13 cellular contexts compared by ENCODE assay signal in genomic region chr2:145845207-145845894, GRCh38.
DNase-seq lines count a peak whose midpoint lies in the region; ATAC-seq, FAIRE-seq and TF ChIP-seq lines count a peak whose summit lies in the region.
"Had no signal": no experiment of that assay in that cellular context is flagged by ENCODE, and none has a peak within 500 bp of the region (broad histone marks: within the 10 kb centered on the region; RNA-seq: fewer than 3 reads in every experiment).

No MANE protein-coding gene starts in this region.

- no peak for FAIRE-seq in GM12878 (lab: Jason Lieb, UNC)
- FAIRE-seq: frontal cortex, RCC 7860 had no signal

- H3K4me1 ChIP-seq in Karpas-422 (ENCODE audit: low read length) = peaks cover 15% of the 10 kb centered on the region
- no peaks in the 10 kb centered on the region for H3K4me1 ChIP-seq in GM12878 (ENCODE audit: control insufficient read depth, insufficient read depth, low read length)
- no peaks in the 10 kb centered on the region for H3K4me1 ChIP-seq in osteoblast (ENCODE audit: insufficient read depth, low read length)
- H3K4me1 ChIP-seq in colonic mucosa = no peaks in the 10 kb centered on the region
- H3K4me1 ChIP-seq: right lobe of liver, thyroid gland had no signal

- SMC1A ChIA-PET in GM12878 (lab: Charles Lee; ENCODE audit: uncharacterized antibody, unreplicated experiment) = no interaction called here

- no peak for ATAC-seq in GM12878
- no peak for ATAC-seq in GM19463 (IDR thresholded peaks at IDR 0.05; ENCODE audit: unreplicated experiment)
- ATAC-seq: natural killer cell had no signal

- H3K4me2 ChIP-seq in Karpas-422 (ENCODE audit: low read depth, low read length, poor library complexity, severe bottlenecking) = peak overlapping the region; percentile 43
- no peak overlapping the region for H3K4me2 ChIP-seq in GM12878 (ENCODE audit: control insufficient read depth, insufficient read depth)
- H3K4me2 ChIP-seq in osteoblast (ENCODE audit: insufficient read depth, low read length) = no peak overlapping the region

- in situ Hi-C loops in GM12878 (cut with MboI) = no loop called here

- H3K27ac ChIP-seq in Karpas-422 (ENCODE audit: low read length) (no peak overlapping the region), GM12878 (ENCODE audit: control insufficient read depth, insufficient read depth) (no peak overlapping the region), osteoblast (ENCODE audit: low read depth, low read length) (no peak overlapping the region), colonic mucosa (no peak overlapping the region)
- H3K27ac ChIP-seq: right lobe of liver, thyroid gland had no signal

- H3K4me3 ChIP-seq in Karpas-422 (ENCODE audit: low read length) = no peak overlapping the region
- no peak overlapping the region for H3K4me3 ChIP-seq in GM12878
- H3K4me3 ChIP-seq in osteoblast (ENCODE audit: insufficient read depth, low read length) = no peak overlapping the region
- no peak overlapping the region for H3K4me3 ChIP-seq in colonic mucosa
- H3K4me3 ChIP-seq: right lobe of liver, thyroid gland had no signal

- 30% methylated on average over 2 of the region's 2 CpGs for WGBS in GM12878 (ENCODE audit: insufficient coverage, insufficient replicate concordance, low lambda C conversion rate, missing lambda C conversion rate)

- H3K9ac ChIP-seq in Karpas-422 (ENCODE audit: low read length) = no peak overlapping the region
- no peak overlapping the region for H3K9ac ChIP-seq in GM12878 (ENCODE audit: control insufficient read depth, insufficient read depth, low read length)
- H3K9ac ChIP-seq in colonic mucosa (ENCODE audit: low read depth in 2 of 2, low read length in 2 of 2) = no peak overlapping the region

- no peaks in the 10 kb centered on the region for H3K79me2 ChIP-seq in Karpas-422 (ENCODE audit: low read length)
- H3K79me2 ChIP-seq in GM12878 (ENCODE audit: control insufficient read depth, insufficient read depth, low read length) = no peaks in the 10 kb centered on the region
- H3K79me2 ChIP-seq in osteoblast (ENCODE audit: insufficient read depth, low read length) = no peaks in the 10 kb centered on the region

- no TSS peak for BruUV-seq in GM12878 (replicated peaks; lab: Mats Ljungman, UMichigan)

- TF ChIP-seq RAD21 in GM12878 (IDR thresholded peaks at IDR 0.05; ENCODE audit: insufficient read depth, low read depth, low read length) = no peak

- no peak for TF ChIP-seq POLR2A in GM12878 (IDR thresholded peaks at IDR 0.05; ENCODE audit: low read depth, low read length)

- POLR2A ChIA-PET in GM12878 (lab: Charles Lee) = no interaction called here

- no peak for TF ChIP-seq EP300 in GM12878 (IDR thresholded peaks at IDR 0.05; ENCODE audit: borderline replicate concordance in 1 of 2, control insufficient read depth in 1 of 2, low read depth in 2 of 2, low read length in 2 of 2)

- no peaks in the 10 kb centered on the region for H3K27me3 ChIP-seq in Karpas-422 (ENCODE audit: low read length)
- no peaks in the 10 kb centered on the region for H3K27me3 ChIP-seq in GM12878 (replicated peaks in 1 of 2; ENCODE audit: control insufficient read depth in 2 of 2, insufficient read depth in 2 of 2, low read length in 1 of 2)
- no peaks in the 10 kb centered on the region for H3K27me3 ChIP-seq in osteoblast (ENCODE audit: insufficient read depth, low read length)
- no peaks in the 10 kb centered on the region for H3K27me3 ChIP-seq in colonic mucosa
- H3K27me3 ChIP-seq: right lobe of liver, thyroid gland had no signal

- H4K20me1 ChIP-seq in Karpas-422 (ENCODE audit: insufficient read depth, low read depth, low read length) (no peaks in the 10 kb centered on the region), GM12878 (ENCODE audit: control insufficient read depth, insufficient read depth) (no peaks in the 10 kb centered on the region), osteoblast (ENCODE audit: insufficient read depth, low read length) (no peaks in the 10 kb centered on the region)

- TF ChIP-seq CTCF in GM12878 (IDR thresholded peaks at IDR 0.05 in 2 of 3, conservative IDR thresholded peaks at IDR 0.05 in 1 of 3; ENCODE audit: control insufficient read depth in 2 of 3, extremely low read depth in 1 of 3, insufficient read depth in 1 of 3, low read depth in 3 of 3, low read length in 3 of 3) = no peak
- no peak for TF ChIP-seq CTCF in osteoblast (IDR thresholded peaks at IDR 0.05; ENCODE audit: extremely low read depth, low read depth, low read length)
- no peak for TF ChIP-seq CTCF in colonic mucosa (IDR thresholded peaks at IDR 0.05)

- H3K9me3 ChIP-seq in Karpas-422 (ENCODE audit: low read length) = no peaks in the 10 kb centered on the region
- H3K9me3 ChIP-seq in GM12878 (replicated peaks; ENCODE audit: control insufficient read depth, insufficient read depth, low read length) = no peaks in the 10 kb centered on the region
- H3K9me3 ChIP-seq in osteoblast (ENCODE audit: low read depth, low read length) = no peaks in the 10 kb centered on the region
- H3K9me3 ChIP-seq in colonic mucosa = no peaks in the 10 kb centered on the region
- H3K9me3 ChIP-seq: right lobe of liver, thyroid gland had no signal

- H2AFZ ChIP-seq in Karpas-422 (ENCODE audit: low read length) = no peak overlapping the region
- no peak overlapping the region for H2AFZ ChIP-seq in GM12878 (ENCODE audit: control insufficient read depth, low read depth, low read length)
- peak overlapping the region; percentile 39 for H2AFZ ChIP-seq in osteoblast (ENCODE audit: low read length)

- CTCF ChIA-PET in GM12878 (lab: Yijun Ruan, JAX) = interaction anchor here (1.2 kb wide), 1 partner anchor 10 kb away, joined by 3 read pairs; no protein-coding TSS in a partner anchor

- DNase-seq in Karpas-422 (peak; percentile 68), NCI-H2171 (lab: John Stamatoyannopoulos, UW) (peak; percentile 39), GM12878 (ENCODE audit: low read depth, low spot score) (no peak), osteoblast (ENCODE audit: insufficient read length, low spot score, missing footprints) (no peak), colonic mucosa (no peak), NCI-H526 treated with DMSO at 0.1 percent for 48 hours (lab: John Stamatoyannopoulos, UW) (no peak)
- DNase-seq: COR-L47, natural killer cell, right lobe of liver, thyroid gland had no signal

- H3K9me2 ChIP-seq in Karpas-422 (replicated peaks; ENCODE audit: insufficient read depth, low read length) = no peaks in the 10 kb centered on the region

- RAD21 ChIA-PET in GM12878 (lab: Charles Lee; ENCODE audit: unreplicated experiment) = no interaction called here

- H3K36me3 ChIP-seq in Karpas-422 (ENCODE audit: insufficient read depth, low read length) (no peaks in the 10 kb centered on the region), GM12878 (ENCODE audit: control insufficient read depth in 2 of 2, insufficient read depth in 2 of 2, low read length in 1 of 2) (no peaks in the 10 kb centered on the region), osteoblast (ENCODE audit: insufficient read depth, low read length) (no peaks in the 10 kb centered on the region), colonic mucosa (no peaks in the 10 kb centered on the region)
- H3K36me3 ChIP-seq: right lobe of liver, thyroid gland had no signal

- intact Hi-C loops in GM12878 (cut with micrococcal nuclease; ENCODE audit: unreplicated experiment) = no loop called here
- intact Hi-C loops in colonic mucosa (cut with DNase I) = no loop called here

TF ChIP-seq in GM12878, 131 proteins besides CTCF, POLR2A, EP300 and RAD21:
- TF ChIP-seq CEBPB (IDR thresholded peaks at IDR 0.05; ENCODE audit: borderline replicate concordance in 1 of 2, low read depth in 2 of 2, low read length in 2 of 2) (no peak), MTA2 (IDR thresholded peaks at IDR 0.05; ENCODE audit: low read depth) (no peak), FOXK2 (IDR thresholded peaks at IDR 0.05) (no peak), RB1 (IDR thresholded peaks at IDR 0.05; ENCODE audit: borderline replicate concordance) (no peak), SPI1 (IDR thresholded peaks at IDR 0.05; ENCODE audit: borderline replicate concordance, insufficient read depth, low read depth, low read length) (peak; percentile 26; the same call in 1 of the 2 replicates), POLR2AphosphoS2 (IDR thresholded peaks at IDR 0.05; ENCODE audit: low read depth, low read length) (no peak), EGR1 (IDR thresholded peaks at IDR 0.05; ENCODE audit: borderline replicate concordance in 1 of 2, low read depth in 2 of 2, low read length in 2 of 2) (no peak), TARDBP (IDR thresholded peaks at IDR 0.05; ENCODE audit: borderline replicate concordance) (no peak)
TF ChIP-seq in GM12878: peak in this region for 1.

Comparison
In these comparisons a context has a peak if more than half of its experiments do, and no peak if none do; other contexts are left out.
1. DNase-seq: peak in Karpas-422 (single experiment) and NCI-H2171 (single experiment); none in GM12878 (single experiment), osteoblast (single experiment), colonic mucosa (single experiment) and NCI-H526 treated with DMSO at 0.1 percent for 48 hours (single experiment).